Comparison of ENCODE assay signal across 23 cellular contexts in genomic region chr11:78063440-78064181, GRCh38. TPM values are rescaled to one million over a fixed set of nuclear protein-coding genes. Genes with fewer than 3 reads are reported as not detected.
A peak's percentile ranks its signal among the peaks of the same experiment; 100 is the strongest.
DNase-seq lines count a peak whose midpoint lies in the region; ATAC-seq and TF ChIP-seq lines count a peak whose summit lies in the region.
"Had no signal": no experiment of that assay in that cellular context is flagged by ENCODE, and none has a peak within 500 bp of the region (broad histone marks: within the 10 kb centered on the region; RNA-seq: fewer than 3 reads in every experiment).

Gene THRSP (plus strand): TSS chr11:78063861. CDS start chr11:78063882, 21 bp downstream.

- no peak for ATAC-seq in GM21381 (IDR thresholded peaks at IDR 0.05; ENCODE audit: unreplicated experiment)
- ATAC-seq in HG02870 (IDR thresholded peaks at IDR 0.05; ENCODE audit: unreplicated experiment) = no peak
- ATAC-seq: GM12878, left colon, right cardiac atrium, WTC11 had no signal

- TF ChIP-seq POLR2A in adrenal gland (IDR thresholded peaks at IDR 0.05) (no peak), lower leg skin (IDR thresholded peaks at IDR 0.05) (no peak)

- WGBS in adrenal gland, 4 donors = 80 to 87% (median 84%) methylated on average over 6 to 14 of the region's 14 CpGs
- WGBS in lower leg skin, 2 donors = 90 to 96% methylated on average over 14 of the region's 14 CpGs

- H3K27me3 Mint-ChIP-seq in glutamatergic neuron (ENCODE audit: unreplicated experiment) = no peaks in the 10 kb centered on the region
- H3K27me3 Mint-ChIP-seq: CD4-positive, alpha-beta memory T cell; central memory CD8-positive, alpha-beta T cell had no signal

- intact Hi-C loops in adrenal gland (cut with DNase I) (no loop called here), lower leg skin (cut with DNase I; ENCODE audit: low total_unique reads) (no loop called here)

- H3K9me3 ChIP-seq in MG63 (no peaks in the 10 kb centered on the region), adrenal gland (replicated peaks in 1 of 3) (no peaks in the 10 kb centered on the region), skeletal muscle tissue (ENCODE audit: control insufficient read depth in 3 of 3, low read length in 3 of 3) (no peaks in the 10 kb centered on the region)
- H3K9me3 ChIP-seq: esophagus muscularis mucosa had no signal

- no peaks in the 10 kb centered on the region for H3K4me1 Mint-ChIP-seq in glutamatergic neuron (ENCODE audit: low read depth, unreplicated experiment)
- H3K4me1 Mint-ChIP-seq: WTC11 had no signal

- DNase-seq in MG63 (peak; percentile 11), adrenal gland (peak in 4 of 7 donors; percentile 35 to 78 (median 76)), lower leg skin (ENCODE audit: low spot score in 2 of 2) (no peak), glutamatergic neuron (no peak)
- DNase-seq: activated CD4-positive, alpha-beta T cell treated with anti-CD3 and anti-CD28 coated beads, Interleukin-2, amount 50 U/mL, for 4 hours; activated effector memory CD4-positive, alpha-beta T cell treated with anti-CD3 and anti-CD28 coated beads, Interleukin-2, amount 50 U/mL, for 16 hours; aorta; CD4-positive, alpha-beta memory T cell; effector CD4-positive, alpha-beta T cell; GM23248; left colon; NCI-H1436 treated with DMSO at 0.1 percent for 48 hours; NCI-H82; SIG-M5 had no signal

- H3K9me3 Mint-ChIP-seq in glutamatergic neuron (ENCODE audit: unreplicated experiment) = no peaks in the 10 kb centered on the region
- H3K9me3 Mint-ChIP-seq: CD4-positive, alpha-beta memory T cell; central memory CD8-positive, alpha-beta T cell; T-helper 1 cell treated with Interleukin-12 subunit alpha and Interleukin-12 subunit beta and Interleukin-4 antibody, amounts not matched to agents 30 μg/mL and 1 μg/mL, for 36 hours had no signal

- peak within 1 kb of the TSS in 2 of 3 donors; percentile 71 to 79 for H3K9ac ChIP-seq in skeletal muscle tissue (ENCODE audit: low read depth in 1 of 3, low read length in 3 of 3)
- H3K9ac ChIP-seq: GM23248 had no signal

- no peak within 1 kb of the TSS for H3K4me3 Mint-ChIP-seq in glutamatergic neuron (ENCODE audit: unreplicated experiment)
- H3K4me3 Mint-ChIP-seq: CD4-positive, alpha-beta memory T cell; central memory CD8-positive, alpha-beta T cell; T-helper 1 cell treated with Interleukin-12 subunit alpha and Interleukin-12 subunit beta and Interleukin-4 antibody, amounts not matched to agents 30 μg/mL and 1 μg/mL, for 36 hours; WTC11 had no signal

- no peaks in the 10 kb centered on the region for H3K27me3 ChIP-seq in MG63
- H3K27me3 ChIP-seq in adrenal gland = no peaks in the 10 kb centered on the region
- H3K27me3 ChIP-seq in skeletal muscle tissue (ENCODE audit: control insufficient read depth in 3 of 3, insufficient read depth in 3 of 3, low read length in 3 of 3) = no peaks in the 10 kb centered on the region
- H3K27me3 ChIP-seq: esophagus muscularis mucosa had no signal

- TF ChIP-seq CTCF in adrenal gland (IDR thresholded peaks at IDR 0.05) (no peak), lower leg skin (IDR thresholded peaks at IDR 0.05) (no peak), glutamatergic neuron (IDR thresholded peaks at IDR 0.05; ENCODE audit: partially characterized antibody, unreplicated experiment) (no peak)

- peak within 1 kb of the TSS in 4 of 5 donors; percentile 18 to 80 (median 36) for H3K27ac ChIP-seq in adrenal gland
- H3K27ac ChIP-seq in skeletal muscle tissue (ENCODE audit: low read depth, low read length) = peak within 1 kb of the TSS; percentile 67
- H3K27ac ChIP-seq: esophagus muscularis mucosa, GM23248 had no signal

- peaks cover 12% of the 10 kb centered on the region for H3K36me3 ChIP-seq in MG63
- peaks cover 0 to 11% of the 10 kb centered on the region in 2 donors for H3K36me3 ChIP-seq in adrenal gland (replicated peaks in 1 of 2)
- H3K36me3 ChIP-seq in skeletal muscle tissue (ENCODE audit: control insufficient read depth in 3 of 3, insufficient read depth in 3 of 3, low read length in 3 of 3) = peaks cover 3 to 8% (median 7%) of the 10 kb centered on the region in 3 donors

- H3K4me3 ChIP-seq in MG63 (no peak within 1 kb of the TSS), adrenal gland (no peak within 1 kb of the TSS), lower leg skin (ENCODE audit: low read depth, poor library complexity, severe bottlenecking) (no peak within 1 kb of the TSS), skeletal muscle tissue (ENCODE audit: low read length in 3 of 3) (peak within 1 kb of the TSS; percentile 57 to 77 (median 60))
- H3K4me3 ChIP-seq: esophagus muscularis mucosa, GM12878, GM23248 had no signal

- H3K4me1 ChIP-seq in adrenal gland (replicated peaks in 1 of 2) = peaks cover 21 to 26% of the 10 kb centered on the region in 2 donors
- H3K4me1 ChIP-seq in skeletal muscle tissue (ENCODE audit: control insufficient read depth in 3 of 3, insufficient read depth in 3 of 3, low read length in 3 of 3) = peaks cover 33 to 56% (median 37%) of the 10 kb centered on the region in 3 donors

- H3K36me3 Mint-ChIP-seq in glutamatergic neuron (ENCODE audit: unreplicated experiment) = peaks cover 10% of the 10 kb centered on the region

- H3K27ac Mint-ChIP-seq in glutamatergic neuron (ENCODE audit: unreplicated experiment) = no peak within 1 kb of the TSS
- H3K27ac Mint-ChIP-seq: T-helper 1 cell treated with Interleukin-12 subunit alpha and Interleukin-12 subunit beta and Interleukin-4 antibody, amounts not matched to agents 30 μg/mL and 1 μg/mL, for 36 hours; WTC11 had no signal

RNA-seq across cellular contexts. Expression of gene THRSP, which starts in this region (rescaled TPM):
- 0.63 TPM in 1 of 2 replicates, not detected in the other for total RNA-seq in MG63 (2014; rRNA removed; shearing (Covaris generic); ENCODE audit: low replicate concordance)
- total RNA-seq in adrenal gland (10 to 100 TPM in 1 of 8 donors, 1 to 10 TPM in 3, under 1 TPM in 3, not detected in 1; 0.28 to 16.6 (median 1.3) TPM), lower leg skin (100 to 1,000 TPM in 1 of 4 donors, 10 to 100 TPM in 2, under 1 TPM in 1; 0.30 to 115 (median 39.2) TPM), skeletal muscle tissue (26.1 TPM), glutamatergic neuron (ENCODE audit: unreplicated experiment) (not detected)
- polyA plus RNA-seq in adrenal gland = 10 to 100 TPM in 1 of 3 donors, 1 to 10 TPM in 1, under 1 TPM in 1; 0.77 to 64.5 (median 4.2) TPM
- total RNA-seq: CD4-positive, alpha-beta memory T cell; esophagus muscularis mucosa; GM12878; GM23248; WTC11 had no signal
- polyA plus RNA-seq: GM23248 had no signal

Comparison
In these comparisons a context has a peak if more than half of its experiments do, and no peak if none do; other contexts are left out.
1. Peak in DNase-seq in MG63; RNA of the gene not detected or under 1 TPM.
2. DNase-seq: peak in adrenal gland (4 of 7); none in lower leg skin (0 of 2) and glutamatergic neuron (single experiment).
3. H3K4me3 ChIP-seq: peak in skeletal muscle tissue (3 of 3); none in MG63 (single experiment), adrenal gland (0 of 4) and lower leg skin (single experiment).